In genomic region chr13:20714563-20715339, GRCh38 we compare ENCODE assay signal across 13 cellular contexts. TPM values are rescaled to one million over a fixed set of nuclear protein-coding genes. Genes with fewer than 3 reads are reported as not detected.
DNase-seq lines count a peak whose midpoint lies in the region; ATAC-seq and TF ChIP-seq lines count a peak whose summit lies in the region.
"Had no signal": no experiment of that assay in that cellular context is flagged by ENCODE, and none has a peak within 500 bp of the region (broad histone marks: within the 10 kb centered on the region; RNA-seq: fewer than 3 reads in every experiment).

No MANE protein-coding gene starts in this region.

- H3K36me3 Mint-ChIP-seq in activated naive CD8-positive, alpha-beta T cell treated with anti-CD3 and anti-CD28 coated beads for 36 hours = no peaks in the 10 kb centered on the region

- TF ChIP-seq CTCF in astrocyte of the spinal cord (IDR thresholded peaks at IDR 0.05; ENCODE audit: low read depth, low read length) = no peak

- intact Hi-C loops in left ventricle myocardium superior (cut with micrococcal nuclease) = loop anchor here (5.0 kb wide), 2 partner anchors 153 to 208 kb away; no protein-coding TSS in a partner anchor

- H3K4me3 ChIP-seq in astrocyte of the spinal cord (ENCODE audit: low read depth, low read length) (no peak overlapping the region), skeletal muscle cell (ENCODE audit: low read depth, low read length) (peak overlapping the region; percentile 5)

- in situ Hi-C loops in astrocyte of the spinal cord (cut with HindIII; ENCODE audit: low sequenced_read_pairs) = no loop called here

- H3K27ac Mint-ChIP-seq in activated naive CD8-positive, alpha-beta T cell treated with anti-CD3 and anti-CD28 coated beads for 36 hours = no peak overlapping the region
- H3K27ac Mint-ChIP-seq: activated CD8-positive, alpha-beta T cell treated with anti-CD3 and anti-CD28 coated beads for 36 hours; activated naive CD8-positive, alpha-beta T cell treated with anti-CD3 and anti-CD28 coated beads, Interleukin-2, amount 50 U/mL, for 24 hours; CD4-positive, alpha-beta T cell had no signal

- peaks cover 18% of the 10 kb centered on the region for H3K27me3 Mint-ChIP-seq in activated naive CD8-positive, alpha-beta T cell treated with anti-CD3 and anti-CD28 coated beads for 36 hours

- H3K4me1 Mint-ChIP-seq in activated naive CD8-positive, alpha-beta T cell treated with anti-CD3 and anti-CD28 coated beads for 36 hours = peaks cover 6% of the 10 kb centered on the region

- peak; percentile 79 for ATAC-seq in left ventricle myocardium superior
- ATAC-seq: activated CD8-positive, alpha-beta T cell treated with anti-CD3 and anti-CD28 coated beads for 36 hours had no signal

- H3K9me3 Mint-ChIP-seq in activated naive CD8-positive, alpha-beta T cell treated with anti-CD3 and anti-CD28 coated beads for 36 hours = no peaks in the 10 kb centered on the region
- H3K9me3 Mint-ChIP-seq: activated CD8-positive, alpha-beta T cell treated with anti-CD3 and anti-CD28 coated beads for 36 hours; activated naive CD8-positive, alpha-beta T cell treated with anti-CD3 and anti-CD28 coated beads, Interleukin-2, amount 50 U/mL, for 24 hours; CD4-positive, alpha-beta T cell had no signal

- DNase-seq in EL (peak; percentile 31), astrocyte of the spinal cord (ENCODE audit: low read depth, low spot score) (peak; percentile 95), left ventricle myocardium superior (peak; percentile 77), skeletal muscle cell (ENCODE audit: low read depth) (peak; percentile 98), NCI-H1930 (lab: John Stamatoyannopoulos, UW) (no peak)
- DNase-seq in activated CD4-positive, alpha-beta T cell treated with anti-CD3 and anti-CD28 coated beads, Interleukin-2, amount 50 U/mL, for 4 hours = no peak
- DNase-seq in stimulated activated CD4-positive, alpha-beta T cell treated with anti-CD3 and anti-CD28 coated beads, Interleukin-2, amount 100 ng/mL, for 48 hours = no peak
- no peak for DNase-seq in activated naive CD8-positive, alpha-beta T cell treated with anti-CD3 and anti-CD28 coated beads for 36 hours
- DNase-seq: activated naive CD8-positive, alpha-beta T cell treated with anti-CD3 and anti-CD28 coated beads, Interleukin-2, amount 50 U/mL, for 24 hours; CD4-positive, alpha-beta T cell; glutamatergic neuron; Karpas-422 had no signal

- no peak overlapping the region for H3K4me3 Mint-ChIP-seq in activated naive CD8-positive, alpha-beta T cell treated with anti-CD3 and anti-CD28 coated beads for 36 hours
- H3K4me3 Mint-ChIP-seq: activated CD8-positive, alpha-beta T cell treated with anti-CD3 and anti-CD28 coated beads for 36 hours; activated naive CD8-positive, alpha-beta T cell treated with anti-CD3 and anti-CD28 coated beads, Interleukin-2, amount 50 U/mL, for 24 hours; CD4-positive, alpha-beta T cell had no signal

RNA-seq across cellular contexts. Expression of gene IL17D, which starts 11.3 kb away (rescaled TPM):
- total RNA-seq in left ventricle myocardium superior = 0.55 TPM
- total RNA-seq in activated naive CD8-positive, alpha-beta T cell treated with anti-CD3 and anti-CD28 coated beads for 36 hours = under 1 TPM; 0.78 to 0.88 TPM

RNA-seq across cellular contexts. Expression of gene EEF1AKMT1, which starts 59.0 kb away (rescaled TPM):
- 9.1 TPM for total RNA-seq in left ventricle myocardium superior
- 10 to 100 TPM; 18.5 to 20.6 TPM for total RNA-seq in activated naive CD8-positive, alpha-beta T cell treated with anti-CD3 and anti-CD28 coated beads for 36 hours

Comparison
In these comparisons a context has a peak if more than half of its experiments do, and no peak if none do; other contexts are left out.
1. DNase-seq: peak in EL (single experiment), astrocyte of the spinal cord (single experiment), left ventricle myocardium superior (single experiment) and skeletal muscle cell (single experiment); none in activated CD4-positive, alpha-beta T cell treated with anti-CD3 and anti-CD28 coated beads, Interleukin-2, amount 50 U/mL, for 4 hours (0 of 2), stimulated activated CD4-positive, alpha-beta T cell treated with anti-CD3 and anti-CD28 coated beads, Interleukin-2, amount 100 ng/mL, for 48 hours (0 of 2), NCI-H1930 (0 of 2) and activated naive CD8-positive, alpha-beta T cell treated with anti-CD3 and anti-CD28 coated beads for 36 hours (single experiment).